Comparison of ENCODE assay signal across 12 cellular contexts in the genomic region with DNA sequence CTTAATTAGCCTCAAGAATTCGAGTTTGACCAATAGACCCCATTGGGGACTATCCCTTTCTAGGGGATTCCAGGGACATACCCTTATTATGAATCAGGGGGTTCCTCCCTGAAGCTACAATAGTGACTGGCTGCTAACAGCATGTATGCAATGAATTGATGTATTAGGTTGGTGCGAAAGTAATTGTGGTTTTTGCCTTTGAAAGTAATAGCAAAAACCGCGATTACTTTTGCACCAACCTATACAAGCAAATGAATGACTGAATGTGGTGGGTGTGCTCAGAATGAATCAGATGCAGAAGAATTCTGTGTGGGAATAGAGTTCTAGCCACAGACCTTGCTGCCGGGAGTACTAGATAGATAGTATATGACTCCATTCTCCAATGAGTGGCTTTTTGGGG.
DNase-seq lines count a peak whose midpoint lies in the region; ATAC-seq and TF ChIP-seq lines count a peak whose summit lies in the region.
"Had no signal": no experiment of that assay in that cellular context is flagged by ENCODE, and none has a peak within 500 bp of the region (broad histone marks: within the 10 kb centered on the region; RNA-seq: fewer than 3 reads in every experiment).

No MANE protein-coding gene starts in this region.

- H3K36me3 Mint-ChIP-seq in activated T-cell treated with anti-CD3 and anti-CD28 coated beads, Interleukin-2, amount 50 U/mL, for 4 hours (ENCODE audit: insufficient read depth): no peaks in the 10 kb centered on the region
- peaks cover 18% of the 10 kb centered on the region for H3K36me3 Mint-ChIP-seq in T-helper 2 cell treated with Interferon-gamma antibody and Interleukin-4, amounts not matched to agents 5 μg/mL and 100 μg/mL, for 36 hours (ENCODE audit: low read depth)

- WGBS in smooth muscle cell (ENCODE audit: low lambda C conversion rate): 52% methylated on average over 5 of the region's 5 CpGs

- H3K4me2 ChIP-seq in smooth muscle cell: peak overlapping the region; percentile 11

- H3F3A ChIP-seq in smooth muscle cell (ENCODE audit: low read depth): no peaks in the 10 kb centered on the region

- no peak overlapping the region for H2AFZ ChIP-seq in smooth muscle cell (ENCODE audit: low read depth)

- H3K27me3 ChIP-seq in smooth muscle cell (ENCODE audit: low read depth): no peaks in the 10 kb centered on the region
- H3K27me3 ChIP-seq in effector memory CD4-positive, alpha-beta T cell (replicated peaks; ENCODE audit: control insufficient read depth, insufficient read depth, low read length, poor library complexity, severe bottlenecking): no peaks in the 10 kb centered on the region
- H3K27me3 ChIP-seq: right atrium auricular region, tibial artery had no signal

- no peaks in the 10 kb centered on the region for H4K20me1 ChIP-seq in smooth muscle cell (ENCODE audit: low read depth)

- no peaks in the 10 kb centered on the region for H3K79me2 ChIP-seq in smooth muscle cell (ENCODE audit: low read depth)

- ATAC-seq in activated T-cell treated with anti-CD3 and anti-CD28 coated beads, Interleukin-2, amount 50 U/mL, for 4 hours: peak; percentile 60 to 80
- peak; percentile 84 for ATAC-seq in HG02610 (IDR thresholded peaks at IDR 0.05; ENCODE audit: unreplicated experiment)

- H3K4me1 ChIP-seq in smooth muscle cell (ENCODE audit: low read depth): no peaks in the 10 kb centered on the region
- peaks cover 32% of the 10 kb centered on the region for H3K4me1 ChIP-seq in effector memory CD4-positive, alpha-beta T cell (ENCODE audit: control insufficient read depth, insufficient read depth, low read length, poor library complexity, severe bottlenecking)
- H3K4me1 ChIP-seq: right atrium auricular region, tibial artery had no signal

- H3K4me1 Mint-ChIP-seq in activated T-cell treated with anti-CD3 and anti-CD28 coated beads, Interleukin-2, amount 50 U/mL, for 4 hours (ENCODE audit: low read depth): peaks cover 46% of the 10 kb centered on the region
- H3K4me1 Mint-ChIP-seq in T-helper 2 cell treated with Interferon-gamma antibody and Interleukin-4, amounts not matched to agents 5 μg/mL and 100 μg/mL, for 36 hours (ENCODE audit: low read depth): peaks cover 50% of the 10 kb centered on the region

- peaks cover 1% of the 10 kb centered on the region for H3K9me3 Mint-ChIP-seq in activated T-cell treated with anti-CD3 and anti-CD28 coated beads, Interleukin-2, amount 50 U/mL, for 4 hours
- peaks cover 14% of the 10 kb centered on the region for H3K9me3 Mint-ChIP-seq in T-helper 2 cell treated with Interferon-gamma antibody and Interleukin-4, amounts not matched to agents 5 μg/mL and 100 μg/mL, for 36 hours

- no peak overlapping the region for H3K27ac Mint-ChIP-seq in T-helper 2 cell treated with Interferon-gamma antibody and Interleukin-4, amounts not matched to agents 5 μg/mL and 100 μg/mL, for 36 hours

- no peak overlapping the region for H3K9ac ChIP-seq in smooth muscle cell (ENCODE audit: low read depth)

- no peak overlapping the region for H3K4me3 ChIP-seq in smooth muscle cell
- no peak overlapping the region for H3K4me3 ChIP-seq in effector memory CD4-positive, alpha-beta T cell (ENCODE audit: insufficient read depth, low read depth, low read length, poor library complexity, severe bottlenecking)
- H3K4me3 ChIP-seq: right atrium auricular region, tibial artery had no signal

- no peak for TF ChIP-seq CTCF in smooth muscle cell (IDR thresholded peaks at IDR 0.05; ENCODE audit: borderline replicate concordance, insufficient read depth, poor library complexity, severe bottlenecking)

- H3K27ac ChIP-seq in smooth muscle cell (ENCODE audit: low read depth): no peak overlapping the region
- no peak overlapping the region for H3K27ac ChIP-seq in effector memory CD4-positive, alpha-beta T cell (ENCODE audit: insufficient read depth, low read length, poor library complexity, severe bottlenecking)
- H3K27ac ChIP-seq: right atrium auricular region, tibial artery had no signal

- no peaks in the 10 kb centered on the region for H3K36me3 ChIP-seq in smooth muscle cell (ENCODE audit: low read depth)
- H3K36me3 ChIP-seq in effector memory CD4-positive, alpha-beta T cell (ENCODE audit: control insufficient read depth, insufficient read depth, low read length): no peaks in the 10 kb centered on the region
- H3K36me3 ChIP-seq: right atrium auricular region, tibial artery had no signal

- H3K9me3 ChIP-seq in smooth muscle cell (replicated peaks; ENCODE audit: low read depth): no peaks in the 10 kb centered on the region
- H3K9me3 ChIP-seq in effector memory CD4-positive, alpha-beta T cell (ENCODE audit: control insufficient read depth, low read length): no peaks in the 10 kb centered on the region
- H3K9me3 ChIP-seq: right atrium auricular region, tibial artery had no signal

- no peak overlapping the region for H3K4me3 Mint-ChIP-seq in activated T-cell treated with anti-CD3 and anti-CD28 coated beads, Interleukin-2, amount 50 U/mL, for 4 hours
- H3K4me3 Mint-ChIP-seq in T-helper 2 cell treated with Interferon-gamma antibody and Interleukin-4, amounts not matched to agents 5 μg/mL and 100 μg/mL, for 36 hours: peak overlapping the region; percentile 6

- no peak for DNase-seq in activated T-cell treated with anti-CD3 and anti-CD28 coated beads, Interleukin-2, amount 50 U/mL, for 4 hours
- no peak for DNase-seq in activated T-cell treated with anti-CD3 and anti-CD28 coated beads for 4 hours
- peak; percentile 59 for DNase-seq in T-helper 2 cell treated with Interferon-gamma antibody and Interleukin-4, amounts not matched to agents 5 μg/mL and 100 μg/mL, for 36 hours (ENCODE audit: low spot score)
- DNase-seq in smooth muscle cell (lab: John Stamatoyannopoulos, UW; ENCODE audit: unreplicated experiment): no peak
- DNase-seq in effector memory CD4-positive, alpha-beta T cell: no peak
- no peak for DNase-seq in SKM-1 (lab: John Stamatoyannopoulos, UW; ENCODE audit: unreplicated experiment)
- no peak for DNase-seq in central memory CD4-positive, alpha-beta T cell
- DNase-seq: Kasumi-1, NCI-H2171 treated with DMSO at 0.1 percent for 48 hours, tibial artery had no signal

- peaks cover 8% of the 10 kb centered on the region for H3K27me3 Mint-ChIP-seq in activated T-cell treated with anti-CD3 and anti-CD28 coated beads, Interleukin-2, amount 50 U/mL, for 4 hours (ENCODE audit: low read depth)
- peaks cover 19% of the 10 kb centered on the region for H3K27me3 Mint-ChIP-seq in T-helper 2 cell treated with Interferon-gamma antibody and Interleukin-4, amounts not matched to agents 5 μg/mL and 100 μg/mL, for 36 hours (ENCODE audit: low read depth)
